Comparison of ENCODE assay signal across 8 cellular contexts in genomic region chr6:31158863-31159855, GRCh38. TPM values are rescaled to one million over a fixed set of nuclear protein-coding genes. Genes with fewer than 3 reads are reported as not detected.
DNase-seq lines count a peak whose midpoint lies in the region; ATAC-seq, FAIRE-seq and TF ChIP-seq lines count a peak whose summit lies in the region.

No MANE protein-coding gene starts in this region.

- H3K27ac Mint-ChIP-seq in astrocyte (ENCODE audit: unreplicated experiment) = peak overlapping the region; percentile 1

- DNase-seq in AML-193 (lab: John Stamatoyannopoulos, UW) (peak; percentile 41 to 54), GM13977 (ENCODE audit: low spot score) (peak; percentile 47), NCI-H748 (lab: John Stamatoyannopoulos, UW; ENCODE audit: unreplicated experiment) (peak; percentile 68), astrocyte (ENCODE audit: low read depth) (peak; percentile 10), HepG2 (ENCODE audit: low spot score) (peak; percentile 31), tibial artery (no peak), NCI-H1694 treated with DMSO at 0.1 percent for 48 hours (lab: John Stamatoyannopoulos, UW) (no peak)

- H3K4me2 ChIP-seq in astrocyte (ENCODE audit: low read length) (peak overlapping the region; percentile 93), HepG2 (ENCODE audit: low read depth, low read length) (peak overlapping the region; percentile 99)

- no peaks in the 10 kb centered on the region for H3K36me3 ChIP-seq in astrocyte (ENCODE audit: insufficient read depth, low read length)
- peaks cover 5 to 23% of the 10 kb centered on the region in 2 experiments for H3K36me3 ChIP-seq in HepG2 (replicated peaks in 1 of 2; ENCODE audit: control insufficient read depth in 1 of 2, insufficient read depth in 2 of 2, low read length in 2 of 2)
- peaks cover 0 to 26% (median 9%) of the 10 kb centered on the region in 3 donors for H3K36me3 ChIP-seq in tibial artery

- peaks cover 7% of the 10 kb centered on the region for H3K36me3 Mint-ChIP-seq in astrocyte (ENCODE audit: low read depth, unreplicated experiment)

- H3K27me3 ChIP-seq in astrocyte (ENCODE audit: insufficient read depth, low read length) (no peaks in the 10 kb centered on the region), HepG2 (ENCODE audit: control insufficient read depth in 1 of 2, insufficient read depth in 2 of 2, low read length in 2 of 2) (no peaks in the 10 kb centered on the region), tibial artery (no peaks in the 10 kb centered on the region)

- BruUV-seq in HepG2 (replicated peaks; lab: Mats Ljungman, UMichigan) = TSS peak; percentile 62

- H3K4me3 ChIP-seq in astrocyte (ENCODE audit: insufficient read depth, low read depth, low read length) (peak overlapping the region; percentile 77), HepG2 (replicated peaks in 1 of 3; ENCODE audit: insufficient read depth in 1 of 3, low read depth in 2 of 3, low read length in 3 of 3) (peak overlapping the region; percentile 76 to 90 (median 87)), tibial artery (peak overlapping the region; percentile 70 to 78)

- TF ChIP-seq CTCF in GM13977 (IDR thresholded peaks at IDR 0.05; ENCODE audit: extremely low read depth, insufficient read depth, missing control alignments) = no peak
- no peak for TF ChIP-seq CTCF in astrocyte (IDR thresholded peaks at IDR 0.05; ENCODE audit: insufficient read depth, low read depth, low read length)
- TF ChIP-seq CTCF in HepG2 (CRISPR knock-in tag; IDR thresholded peaks at IDR 0.05) = peak; percentile 55
- no peak for TF ChIP-seq CTCF in tibial artery (IDR thresholded peaks at IDR 0.05)

- no peaks in the 10 kb centered on the region for H3K9me3 Mint-ChIP-seq in astrocyte (ENCODE audit: unreplicated experiment)

- TF ChIP-seq EP300 in HepG2 (IDR thresholded peaks at IDR 0.05; ENCODE audit: low read depth in 2 of 2, low read length in 2 of 2) (no peak), HepG2 (CRISPR knock-in tag; IDR thresholded peaks at IDR 0.05; ENCODE audit: borderline replicate concordance) (no peak)

- no peak for TF ChIP-seq POLR2A in HepG2 (IDR thresholded peaks at IDR 0.05; ENCODE audit: insufficient read depth in 1 of 2, low read depth in 2 of 2, low read length in 2 of 2)

- CTCF ChIA-PET in HepG2 (lab: Yijun Ruan, JAX; ENCODE audit: low intra/inter-chr PET ratio, low total read pairs) = no interaction called here

- ATAC-seq in HepG2 = peak; percentile 66
- ATAC-seq in HG03457 (IDR thresholded peaks at IDR 0.05; ENCODE audit: unreplicated experiment) = no peak

- H3K79me2 ChIP-seq in astrocyte (ENCODE audit: insufficient read depth, low read length) = peaks cover 16% of the 10 kb centered on the region
- no peaks in the 10 kb centered on the region for H3K79me2 ChIP-seq in HepG2 (ENCODE audit: insufficient read depth, low read length)

- POLR2A ChIA-PET in HepG2 (lab: Yijun Ruan, JAX) = interaction anchor here (0.8 to 1.4 kb wide), 3 partner anchors 9 to 28 kb away, joined by 3 to 5 read pairs (median 3); no protein-coding TSS in a partner anchor

- peak overlapping the region; percentile 92 for H2AFZ ChIP-seq in astrocyte (ENCODE audit: low read depth, low read length)
- H2AFZ ChIP-seq in HepG2 (ENCODE audit: low read length) = peak overlapping the region; percentile 35

- H3K27me3 Mint-ChIP-seq in astrocyte (ENCODE audit: low read depth, unreplicated experiment) = peaks cover 6% of the 10 kb centered on the region

- peaks cover 2% of the 10 kb centered on the region for H3K4me1 Mint-ChIP-seq in astrocyte (ENCODE audit: low read depth, unreplicated experiment)

- H4K20me1 ChIP-seq in astrocyte (ENCODE audit: insufficient read depth, low read length) = no peaks in the 10 kb centered on the region
- no peaks in the 10 kb centered on the region for H4K20me1 ChIP-seq in HepG2 (ENCODE audit: insufficient read depth, low read length)

- intact Hi-C loops in HepG2 (cut with micrococcal nuclease; ENCODE audit: unreplicated experiment) = loop anchor here (1.0 to 2.0 kb wide), 2 partner anchors 27 to 34 kb away; no protein-coding TSS in a partner anchor
- intact Hi-C loops in tibial artery (cut with DNase I; ENCODE audit: low total_unique reads) = loop anchor here (5.0 kb wide), 1 partner anchor 38 kb away; no protein-coding TSS in a partner anchor

- TF ChIP-seq RAD21 in HepG2 (CRISPR knock-in tag; IDR thresholded peaks at IDR 0.05) = peak; percentile 34; the same call in 1 of the 2 replicates

- H3K9me3 ChIP-seq in astrocyte (ENCODE audit: insufficient read depth, low read depth, low read length) (no peaks in the 10 kb centered on the region), HepG2 (ENCODE audit: low read length) (no peaks in the 10 kb centered on the region), tibial artery (no peaks in the 10 kb centered on the region)

- FAIRE-seq in astrocyte (lab: Jason Lieb, UNC) = no peak
- FAIRE-seq in HepG2 (lab: Jason Lieb, UNC) = no peak

- in situ Hi-C loops in GM13977 (cut with MboI; ENCODE audit: low pct_unique_long_range_greater_than_20kb, low sequenced_read_pairs, unreplicated experiment) (no loop called here), HepG2 (cut with HindIII; ENCODE audit: extremely low pct_ligation_motif_present, low pct_unique_long_range_greater_than_20kb) (no loop called here)

- WGBS in HepG2 (ENCODE audit: low lambda C conversion rate) = 15% methylated on average over 19 of the region's 35 CpGs

- peak overlapping the region; percentile 91 for H3K4me3 Mint-ChIP-seq in astrocyte (ENCODE audit: unreplicated experiment)

- H3K4me1 ChIP-seq in astrocyte (ENCODE audit: insufficient read depth, low read length) = peaks cover 13% of the 10 kb centered on the region
- peaks cover 30% of the 10 kb centered on the region for H3K4me1 ChIP-seq in HepG2 (ENCODE audit: insufficient read depth, low read length)
- peaks cover 0 to 23% (median 18%) of the 10 kb centered on the region in 4 donors for H3K4me1 ChIP-seq in tibial artery

- H3K9ac ChIP-seq in astrocyte (ENCODE audit: low read length) = peak overlapping the region; percentile 82
- H3K9ac ChIP-seq in HepG2 (ENCODE audit: insufficient read depth, low read depth, low read length) = peak overlapping the region; percentile 63

- H3K27ac ChIP-seq in astrocyte (ENCODE audit: low read depth, low read length) (peak overlapping the region; percentile 34), HepG2 (ENCODE audit: extremely low read length, insufficient read depth, low read length) (peak overlapping the region; percentile 66), tibial artery (peak overlapping the region; percentile 42 to 91)

RNA-seq across cellular contexts. Expression of gene TCF19, which starts 0.8 kb away (rescaled TPM):
- 1.5 and 2.5 TPM in 2 replicates for total RNA-seq in astrocyte
- 20.5 and 22.2 TPM in 2 replicates for total RNA-seq in HepG2 (2016; rRNA removed; fragmentation: Illumina TruSeq; extraction: Trizol)
- total RNA-seq in HepG2 (2016; cell fraction: cytosol; rRNA removed; fragmentation: Illumina TruSeq; extraction: Trizol; ENCODE audit: low read depth) = 8.5 and 9.7 TPM in 2 replicates
- 17.5 and 22.8 TPM in 2 replicates for total RNA-seq in HepG2 (2016; cell fraction: insoluble cytoplasmic fraction; rRNA removed; fragmentation: Illumina TruSeq; extraction: Trizol)
- total RNA-seq in HepG2 (2016; cell fraction: membrane; rRNA removed; fragmentation: Illumina TruSeq; extraction: Trizol) = 25.7 and 29.6 TPM in 2 replicates
- total RNA-seq in HepG2 (2016; cell fraction: nucleus; rRNA removed; fragmentation: Illumina TruSeq; extraction: Trizol) = 13.6 and 14.7 TPM in 2 replicates
- 4.2 and 4.9 TPM in 2 replicates for polyA plus RNA-seq in HepG2 (2011; rRNA removed)
- polyA plus RNA-seq in HepG2 (2011; cell fraction: cytosol; rRNA removed) = 3.5 and 5.9 TPM in 2 replicates
- 10.1 and 12.2 TPM in 2 replicates for polyA plus RNA-seq in HepG2 (2011; cell fraction: nucleus; rRNA removed)
- polyA plus RNA-seq in HepG2 (2012) = 2.8 and 4.9 TPM in 2 replicates
- polyA plus RNA-seq in HepG2 (2016; cell fraction: cytosol; fragmentation: Illumina TruSeq; extraction: Trizol; ENCODE audit: low read depth) = 7.5 and 9.1 TPM in 2 replicates
- 15.0 and 17.9 TPM in 2 replicates for polyA plus RNA-seq in HepG2 (2016; cell fraction: insoluble cytoplasmic fraction; fragmentation: Illumina TruSeq; extraction: Trizol; ENCODE audit: low read depth)
- polyA plus RNA-seq in HepG2 (2016; cell fraction: membrane; fragmentation: Illumina TruSeq; extraction: Trizol; ENCODE audit: low read depth) = 19.5 and 20.5 TPM in 2 replicates
- 26.3 and 27.2 TPM in 2 replicates for polyA plus RNA-seq in HepG2 (2016; cell fraction: nucleus; fragmentation: Illumina TruSeq; extraction: Trizol; ENCODE audit: insufficient read depth, low read depth)
- polyA minus RNA-seq in HepG2 (2011; rRNA and poly(A)+ RNA removed; ENCODE audit: low replicate concordance) = 7.4 and 26.1 TPM in 2 replicates
- 2.7 and 3.3 TPM in 2 replicates for polyA minus RNA-seq in HepG2 (2011; cell fraction: cytosol; rRNA and poly(A)+ RNA removed)
- 2.6 and 3.5 TPM in 2 replicates for polyA minus RNA-seq in HepG2 (2011; cell fraction: nucleus; rRNA and poly(A)+ RNA removed)

RNA-seq across cellular contexts. Expression of gene CCHCR1, which starts 1.6 kb away (rescaled TPM):
- total RNA-seq in astrocyte (10.2 and 11.5 TPM in 2 replicates), HepG2 (2016; rRNA removed; fragmentation: Illumina TruSeq; extraction: Trizol) (20.2 and 28.2 TPM in 2 replicates)
- total RNA-seq in HepG2 (2016; cell fraction: cytosol; rRNA removed; fragmentation: Illumina TruSeq; extraction: Trizol; ENCODE audit: low read depth) = 5.6 and 7.6 TPM in 2 replicates
- total RNA-seq in HepG2 (2016; cell fraction: insoluble cytoplasmic fraction; rRNA removed; fragmentation: Illumina TruSeq; extraction: Trizol) = 19.0 and 29.4 TPM in 2 replicates
- total RNA-seq in HepG2 (2016; cell fraction: membrane; rRNA removed; fragmentation: Illumina TruSeq; extraction: Trizol) = 10.6 and 11.4 TPM in 2 replicates
- 20.5 and 26.7 TPM in 2 replicates for total RNA-seq in HepG2 (2016; cell fraction: nucleus; rRNA removed; fragmentation: Illumina TruSeq; extraction: Trizol)
- polyA plus RNA-seq in HepG2 (2011; rRNA removed) = 14.6 and 17.2 TPM in 2 replicates
- polyA plus RNA-seq in HepG2 (2011; cell fraction: cytosol; rRNA removed) = 8.4 and 14.3 TPM in 2 replicates
- polyA plus RNA-seq in HepG2 (2011; cell fraction: nucleus; rRNA removed) = 49.5 and 64.7 TPM in 2 replicates
- 12.0 and 18.0 TPM in 2 replicates for polyA plus RNA-seq in HepG2 (2012)
- 2.7 and 2.8 TPM in 2 replicates for polyA plus RNA-seq in HepG2 (2016; cell fraction: cytosol; fragmentation: Illumina TruSeq; extraction: Trizol; ENCODE audit: low read depth)
- polyA plus RNA-seq in HepG2 (2016; cell fraction: insoluble cytoplasmic fraction; fragmentation: Illumina TruSeq; extraction: Trizol; ENCODE audit: low read depth) = 16.4 and 20.5 TPM in 2 replicates
- 7.8 and 8.1 TPM in 2 replicates for polyA plus RNA-seq in HepG2 (2016; cell fraction: membrane; fragmentation: Illumina TruSeq; extraction: Trizol; ENCODE audit: low read depth)
- 72.2 and 76.1 TPM in 2 replicates for polyA plus RNA-seq in HepG2 (2016; cell fraction: nucleus; fragmentation: Illumina TruSeq; extraction: Trizol; ENCODE audit: insufficient read depth, low read depth)
- polyA minus RNA-seq in HepG2 (2011; rRNA and poly(A)+ RNA removed; ENCODE audit: low replicate concordance) = 12.4 and 20.4 TPM in 2 replicates
- 3.7 and 6.5 TPM in 2 replicates for polyA minus RNA-seq in HepG2 (2011; cell fraction: cytosol; rRNA and poly(A)+ RNA removed)
- polyA minus RNA-seq in HepG2 (2011; cell fraction: nucleus; rRNA and poly(A)+ RNA removed) = 19.4 and 23.5 TPM in 2 replicates

RNA-seq across cellular contexts. Expression of gene POU5F1, which starts 11.3 kb away (rescaled TPM):
- total RNA-seq in astrocyte (5.4 and 6.3 TPM in 2 replicates), HepG2 (2016; rRNA removed; fragmentation: Illumina TruSeq; extraction: Trizol) (1.2 and 2.5 TPM in 2 replicates)
- 0.30 and 0.44 TPM in 2 replicates for total RNA-seq in HepG2 (2016; cell fraction: cytosol; rRNA removed; fragmentation: Illumina TruSeq; extraction: Trizol; ENCODE audit: low read depth)
- total RNA-seq in HepG2 (2016; cell fraction: insoluble cytoplasmic fraction; rRNA removed; fragmentation: Illumina TruSeq; extraction: Trizol) = 1.5 and 3.2 TPM in 2 replicates
- total RNA-seq in HepG2 (2016; cell fraction: membrane; rRNA removed; fragmentation: Illumina TruSeq; extraction: Trizol) = 0.71 and 0.79 TPM in 2 replicates
- 3.5 and 8.6 TPM in 2 replicates for total RNA-seq in HepG2 (2016; cell fraction: nucleus; rRNA removed; fragmentation: Illumina TruSeq; extraction: Trizol)
- polyA plus RNA-seq in HepG2 (2011; rRNA removed) = 6.8 and 7.2 TPM in 2 replicates
- 1.7 and 3.2 TPM in 2 replicates for polyA plus RNA-seq in HepG2 (2011; cell fraction: cytosol; rRNA removed)
- polyA plus RNA-seq in HepG2 (2011; cell fraction: nucleus; rRNA removed) = 43.4 and 68.5 TPM in 2 replicates
- 6.2 and 8.3 TPM in 2 replicates for polyA plus RNA-seq in HepG2 (2012)
- 0.62 and 0.85 TPM in 2 replicates for polyA plus RNA-seq in HepG2 (2016; cell fraction: cytosol; fragmentation: Illumina TruSeq; extraction: Trizol; ENCODE audit: low read depth)
- 1.5 and 2.4 TPM in 2 replicates for polyA plus RNA-seq in HepG2 (2016; cell fraction: insoluble cytoplasmic fraction; fragmentation: Illumina TruSeq; extraction: Trizol; ENCODE audit: low read depth)
- polyA plus RNA-seq in HepG2 (2016; cell fraction: membrane; fragmentation: Illumina TruSeq; extraction: Trizol; ENCODE audit: low read depth) = 0.73 and 1.5 TPM in 2 replicates
- 14.3 and 19.5 TPM in 2 replicates for polyA plus RNA-seq in HepG2 (2016; cell fraction: nucleus; fragmentation: Illumina TruSeq; extraction: Trizol; ENCODE audit: insufficient read depth, low read depth)
- polyA minus RNA-seq in HepG2 (2011; rRNA and poly(A)+ RNA removed; ENCODE audit: low replicate concordance) = 0.42 and 3.8 TPM in 2 replicates
- polyA minus RNA-seq in HepG2 (2011; cell fraction: cytosol; rRNA and poly(A)+ RNA removed) = 0.53 TPM in 1 of 2 replicates, not detected in the other
- 11.1 and 13.0 TPM in 2 replicates for polyA minus RNA-seq in HepG2 (2011; cell fraction: nucleus; rRNA and poly(A)+ RNA removed)

RNA-seq across cellular contexts. Expression of gene PSORS1C2, which starts 20.3 kb away (rescaled TPM):
- total RNA-seq in astrocyte = not detected in 2 replicates
- total RNA-seq in HepG2 (2016; rRNA removed; fragmentation: Illumina TruSeq; extraction: Trizol) = not detected in 2 replicates
- total RNA-seq in HepG2 (2016; cell fraction: cytosol; rRNA removed; fragmentation: Illumina TruSeq; extraction: Trizol; ENCODE audit: low read depth) = not detected in 2 replicates
- total RNA-seq in HepG2 (2016; cell fraction: insoluble cytoplasmic fraction; rRNA removed; fragmentation: Illumina TruSeq; extraction: Trizol) = not detected in 2 replicates
- not detected in 2 replicates for total RNA-seq in HepG2 (2016; cell fraction: membrane; rRNA removed; fragmentation: Illumina TruSeq; extraction: Trizol)
- not detected in 2 replicates for total RNA-seq in HepG2 (2016; cell fraction: nucleus; rRNA removed; fragmentation: Illumina TruSeq; extraction: Trizol)
- polyA plus RNA-seq in HepG2 (2011; rRNA removed) = not detected in 2 replicates
- polyA plus RNA-seq in HepG2 (2011; cell fraction: cytosol; rRNA removed) = not detected in 2 replicates
- polyA plus RNA-seq in HepG2 (2011; cell fraction: nucleus; rRNA removed) = not detected in 2 replicates
- not detected in 2 replicates for polyA plus RNA-seq in HepG2 (2012)
- polyA plus RNA-seq in HepG2 (2016; cell fraction: cytosol; fragmentation: Illumina TruSeq; extraction: Trizol; ENCODE audit: low read depth) = not detected in 2 replicates
- polyA plus RNA-seq in HepG2 (2016; cell fraction: insoluble cytoplasmic fraction; fragmentation: Illumina TruSeq; extraction: Trizol; ENCODE audit: low read depth) = not detected in 2 replicates
- not detected in 2 replicates for polyA plus RNA-seq in HepG2 (2016; cell fraction: membrane; fragmentation: Illumina TruSeq; extraction: Trizol; ENCODE audit: low read depth)
- not detected in 2 replicates for polyA plus RNA-seq in HepG2 (2016; cell fraction: nucleus; fragmentation: Illumina TruSeq; extraction: Trizol; ENCODE audit: insufficient read depth, low read depth)
- polyA minus RNA-seq in HepG2 (2011; rRNA and poly(A)+ RNA removed; ENCODE audit: low replicate concordance) = not detected in 2 replicates
- not detected in 2 replicates for polyA minus RNA-seq in HepG2 (2011; cell fraction: cytosol; rRNA and poly(A)+ RNA removed)
- not detected in 2 replicates for polyA minus RNA-seq in HepG2 (2011; cell fraction: nucleus; rRNA and poly(A)+ RNA removed)

RNA-seq across cellular contexts. Expression of gene CDSN, which starts 38.9 kb away (rescaled TPM):
- total RNA-seq in astrocyte (0.22 and 0.27 TPM in 2 replicates), HepG2 (2016; rRNA removed; fragmentation: Illumina TruSeq; extraction: Trizol) (not detected in 2 replicates)
- total RNA-seq in HepG2 (2016; cell fraction: cytosol; rRNA removed; fragmentation: Illumina TruSeq; extraction: Trizol; ENCODE audit: low read depth) = not detected in 2 replicates
- total RNA-seq in HepG2 (2016; cell fraction: insoluble cytoplasmic fraction; rRNA removed; fragmentation: Illumina TruSeq; extraction: Trizol) = not detected in 2 replicates
- total RNA-seq in HepG2 (2016; cell fraction: membrane; rRNA removed; fragmentation: Illumina TruSeq; extraction: Trizol) = not detected in 2 replicates
- not detected in 2 replicates for total RNA-seq in HepG2 (2016; cell fraction: nucleus; rRNA removed; fragmentation: Illumina TruSeq; extraction: Trizol)
- polyA plus RNA-seq in HepG2 (2011; rRNA removed) = not detected in 2 replicates
- not detected in 2 replicates for polyA plus RNA-seq in HepG2 (2011; cell fraction: cytosol; rRNA removed)
- polyA plus RNA-seq in HepG2 (2011; cell fraction: nucleus; rRNA removed) = not detected in 2 replicates
- polyA plus RNA-seq in HepG2 (2012) = not detected in 2 replicates
- not detected in 2 replicates for polyA plus RNA-seq in HepG2 (2016; cell fraction: cytosol; fragmentation: Illumina TruSeq; extraction: Trizol; ENCODE audit: low read depth)
- polyA plus RNA-seq in HepG2 (2016; cell fraction: insoluble cytoplasmic fraction; fragmentation: Illumina TruSeq; extraction: Trizol; ENCODE audit: low read depth) = not detected in 2 replicates
- not detected in 2 replicates for polyA plus RNA-seq in HepG2 (2016; cell fraction: membrane; fragmentation: Illumina TruSeq; extraction: Trizol; ENCODE audit: low read depth)
- polyA plus RNA-seq in HepG2 (2016; cell fraction: nucleus; fragmentation: Illumina TruSeq; extraction: Trizol; ENCODE audit: insufficient read depth, low read depth) = not detected in 2 replicates
- 0.07 TPM in 1 of 2 replicates, not detected in the other for polyA minus RNA-seq in HepG2 (2011; rRNA and poly(A)+ RNA removed; ENCODE audit: low replicate concordance)
- not detected in 2 replicates for polyA minus RNA-seq in HepG2 (2011; cell fraction: cytosol; rRNA and poly(A)+ RNA removed)
- polyA minus RNA-seq in HepG2 (2011; cell fraction: nucleus; rRNA and poly(A)+ RNA removed) = not detected in 2 replicates

Comparison
In these comparisons a context has a peak if more than half of its experiments do, and no peak if none do; other contexts are left out.
1. DNase-seq: peak in AML-193 (2 of 2), GM13977 (single experiment), NCI-H748 (single experiment), astrocyte (single experiment) and HepG2 (single experiment); none in tibial artery (0 of 2) and NCI-H1694 treated with DMSO at 0.1 percent for 48 hours (single experiment).
2. Peak in every context shown above with its lines, with median percentiles within 50 percentile points of each other: H3K27ac ChIP-seq and H3K4me3 ChIP-seq.